ENCODE assay signal across 25 cellular contexts in the genomic region with DNA sequence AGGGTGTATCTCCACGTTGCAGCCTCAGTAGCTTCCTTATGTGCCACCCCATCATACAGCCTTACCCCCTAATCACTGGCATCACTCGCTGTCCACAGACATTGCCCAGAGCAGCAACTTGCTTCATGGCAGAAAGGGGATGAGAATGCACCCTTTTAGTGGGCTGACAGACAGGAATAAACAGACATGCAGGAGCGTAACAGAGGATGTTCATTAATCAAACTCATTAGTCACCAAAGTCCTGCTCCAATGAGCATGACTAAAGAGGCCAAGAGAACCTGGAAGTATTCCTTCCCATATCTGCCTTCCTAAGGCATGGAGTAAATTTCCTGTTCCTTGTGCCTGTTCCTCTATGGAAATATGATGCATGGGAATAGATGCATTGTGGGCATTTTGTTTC.
DNase-seq lines count a peak whose midpoint lies in the region; ATAC-seq, FAIRE-seq and TF ChIP-seq lines count a peak whose summit lies in the region.
"Had no signal": no experiment of that assay in that cellular context is flagged by ENCODE, and none has a peak within 500 bp of the region (broad histone marks: within the 10 kb centered on the region; RNA-seq: fewer than 3 reads in every experiment).

No MANE protein-coding gene starts in this region.

- H3K4me1 ChIP-seq in spleen: no peaks in the 10 kb centered on the region
- H3K4me1 ChIP-seq: A549 had no signal

- TF ChIP-seq CTCF in bronchial epithelial cell (IDR thresholded peaks at IDR 0.05; ENCODE audit: insufficient read depth, low read length, severe bottlenecking) (no peak), glutamatergic neuron (IDR thresholded peaks at IDR 0.05; ENCODE audit: partially characterized antibody, unreplicated experiment) (no peak), spleen (IDR thresholded peaks at IDR 0.05 in 8 of 11, conservative IDR thresholded peaks at IDR 0.05 in 3 of 11) (no peak)

- H3K36me3 ChIP-seq in bronchial epithelial cell (ENCODE audit: control insufficient read depth, insufficient read depth, low read length): no peaks in the 10 kb centered on the region
- H3K36me3 ChIP-seq in spleen: no peaks in the 10 kb centered on the region
- H3K36me3 ChIP-seq: pancreas, right atrium auricular region had no signal

- H3K36me3 Mint-ChIP-seq in glutamatergic neuron (ENCODE audit: unreplicated experiment): peaks cover 4% of the 10 kb centered on the region
- H3K36me3 Mint-ChIP-seq in activated T-helper 2 cell treated with anti-CD3 and anti-CD28 coated beads, Interferon-gamma antibody, Interleukin-2, Interleukin-4, amounts not matched to agents 10 μg/mL and 5 μg/mL and 100 μg/mL, durations not matched to agents 14 hours and 24 hours and 36 hours (ENCODE audit: low read depth): no peaks in the 10 kb centered on the region
- no peaks in the 10 kb centered on the region for H3K36me3 Mint-ChIP-seq in activated naive CD4-positive, alpha-beta T cell treated with anti-CD3 and anti-CD28 coated beads, Interleukin-2, amount 50 U/mL, for 72 hours
- H3K36me3 Mint-ChIP-seq: natural killer cell treated with Interleukin-12 subunit alpha and Interleukin-12 subunit beta and Interleukin-15 and Interleukin-18, amount 100 ng/mL, for 72 hours; stimulated activated effector memory CD8-positive, alpha-beta T cell treated with anti-CD3 and anti-CD28 coated beads, Interleukin-12 subunit alpha, Interleukin-12 subunit beta, amount 100 ng/mL, for 72 hours had no signal

- in situ Hi-C loops in KBM-7 (cut with MboI; ENCODE audit: low pct_unique_long_range_greater_than_20kb, low sequenced_read_pairs): no loop called here

- no peak for TF ChIP-seq POLR2A in spleen (IDR thresholded peaks at IDR 0.05)

- no peak for ATAC-seq in activated naive CD4-positive, alpha-beta T cell treated with anti-CD3 and anti-CD28 coated beads, Interleukin-2, amount 50 U/mL, for 72 hours
- ATAC-seq: A549; activated CD8-positive, alpha-beta T cell treated with anti-CD3 and anti-CD28 coated beads for 36 hours; HepG2; left ventricle myocardium superior; natural killer cell treated with Interleukin-12 subunit alpha and Interleukin-12 subunit beta and Interleukin-15 and Interleukin-18, amount 100 ng/mL, for 72 hours; pancreas; stimulated activated effector memory CD8-positive, alpha-beta T cell treated with anti-CD3 and anti-CD28 coated beads, Interleukin-12 subunit alpha, Interleukin-12 subunit beta, amount 100 ng/mL, for 72 hours had no signal

- H3K27ac ChIP-seq in spleen: no peak overlapping the region
- H3K27ac ChIP-seq: GM23248, pancreas, right atrium auricular region had no signal

- H3K27me3 ChIP-seq in bronchial epithelial cell (ENCODE audit: control insufficient read depth, insufficient read depth, low read length): no peaks in the 10 kb centered on the region
- H3K27me3 ChIP-seq in spleen (replicated peaks in 1 of 7): no peaks in the 10 kb centered on the region
- H3K27me3 ChIP-seq: pancreas, right atrium auricular region had no signal

- H3K27ac Mint-ChIP-seq in glutamatergic neuron (ENCODE audit: unreplicated experiment): peak overlapping the region; percentile 82
- H3K27ac Mint-ChIP-seq in activated T-helper 2 cell treated with anti-CD3 and anti-CD28 coated beads, Interferon-gamma antibody, Interleukin-2, Interleukin-4, amounts not matched to agents 10 μg/mL and 5 μg/mL and 100 μg/mL, durations not matched to agents 14 hours and 24 hours and 36 hours: no peak overlapping the region
- no peak overlapping the region for H3K27ac Mint-ChIP-seq in activated naive CD4-positive, alpha-beta T cell treated with anti-CD3 and anti-CD28 coated beads, Interleukin-2, amount 50 U/mL, for 72 hours
- H3K27ac Mint-ChIP-seq: activated CD8-positive, alpha-beta T cell treated with anti-CD3 and anti-CD28 coated beads for 36 hours; endodermal cell; natural killer cell treated with Interleukin-12 subunit alpha and Interleukin-12 subunit beta and Interleukin-15 and Interleukin-18, amount 100 ng/mL, for 72 hours; stimulated activated effector memory CD8-positive, alpha-beta T cell treated with anti-CD3 and anti-CD28 coated beads, Interleukin-12 subunit alpha, Interleukin-12 subunit beta, amount 100 ng/mL, for 72 hours had no signal

- no peak for FAIRE-seq in bronchial epithelial cell (lab: Jason Lieb, UNC)
- FAIRE-seq: A549, GM18507, HepG2, pancreas had no signal

- H3K4me1 Mint-ChIP-seq in glutamatergic neuron (ENCODE audit: low read depth, unreplicated experiment): peaks cover 46% of the 10 kb centered on the region
- H3K4me1 Mint-ChIP-seq in activated T-helper 2 cell treated with anti-CD3 and anti-CD28 coated beads, Interferon-gamma antibody, Interleukin-2, Interleukin-4, amounts not matched to agents 10 μg/mL and 5 μg/mL and 100 μg/mL, durations not matched to agents 14 hours and 24 hours and 36 hours (ENCODE audit: low read depth): peaks cover 1% of the 10 kb centered on the region
- H3K4me1 Mint-ChIP-seq: endodermal cell had no signal

- no peak overlapping the region for H3K4me3 ChIP-seq in bronchial epithelial cell (ENCODE audit: low read depth, low read length)
- H3K4me3 ChIP-seq in spleen: no peak overlapping the region
- H3K4me3 ChIP-seq: A549, GM23248, pancreas, right atrium auricular region had no signal

- no peaks in the 10 kb centered on the region for H3K9me3 ChIP-seq in spleen
- H3K9me3 ChIP-seq: pancreas, right atrium auricular region had no signal

- 80 to 93% (median 84%) methylated on average over 3 of the region's 3 CpGs for WGBS in spleen, 5 donors

- H3K27me3 Mint-ChIP-seq in glutamatergic neuron (ENCODE audit: unreplicated experiment): peaks cover 17% of the 10 kb centered on the region
- H3K27me3 Mint-ChIP-seq in activated T-helper 2 cell treated with anti-CD3 and anti-CD28 coated beads, Interferon-gamma antibody, Interleukin-2, Interleukin-4, amounts not matched to agents 10 μg/mL and 5 μg/mL and 100 μg/mL, durations not matched to agents 14 hours and 24 hours and 36 hours (ENCODE audit: low read depth): peaks cover 23% of the 10 kb centered on the region

- no peak overlapping the region for H3K4me3 Mint-ChIP-seq in glutamatergic neuron (ENCODE audit: unreplicated experiment)
- H3K4me3 Mint-ChIP-seq in activated T-helper 2 cell treated with anti-CD3 and anti-CD28 coated beads, Interferon-gamma antibody, Interleukin-2, Interleukin-4, amounts not matched to agents 10 μg/mL and 5 μg/mL and 100 μg/mL, durations not matched to agents 14 hours and 24 hours and 36 hours (ENCODE audit: low read depth): no peak overlapping the region
- H3K4me3 Mint-ChIP-seq: activated CD8-positive, alpha-beta T cell treated with anti-CD3 and anti-CD28 coated beads for 36 hours; endodermal cell; natural killer cell treated with Interleukin-12 subunit alpha and Interleukin-12 subunit beta and Interleukin-15 and Interleukin-18, amount 100 ng/mL, for 72 hours; stimulated activated effector memory CD8-positive, alpha-beta T cell treated with anti-CD3 and anti-CD28 coated beads, Interleukin-12 subunit alpha, Interleukin-12 subunit beta, amount 100 ng/mL, for 72 hours had no signal

- peak; percentile 22 for DNase-seq in Daoy (ENCODE audit: low read depth)
- DNase-seq in NCI-H69 (lab: John Stamatoyannopoulos, UW): peak; percentile 18
- peak; percentile 76 for DNase-seq in bronchial epithelial cell (ENCODE audit: low read depth)
- DNase-seq in glutamatergic neuron: no peak
- no peak for DNase-seq in spleen
- no peak for DNase-seq in KBM-7
- no peak for DNase-seq in activated T-helper 2 cell treated with anti-CD3 and anti-CD28 coated beads, Interferon-gamma antibody, Interleukin-2, Interleukin-4, amounts not matched to agents 10 μg/mL and 5 μg/mL and 100 μg/mL, durations not matched to agents 14 hours and 24 hours and 36 hours (ENCODE audit: low spot score)
- no peak for DNase-seq in activated naive CD4-positive, alpha-beta T cell treated with anti-CD3 and anti-CD28 coated beads, Interleukin-2, amount 50 U/mL, for 72 hours (ENCODE audit: low spot score in 2 of 2)
- DNase-seq: activated CD4-positive, alpha-beta T cell treated with anti-CD3 and anti-CD28 coated beads for 1 hour; activated CD8-positive, alpha-beta T cell treated with anti-CD3 and anti-CD28 coated beads for 36 hours; amygdala; endodermal cell; GM23248; left ventricle myocardium superior; NCI-H1105 treated with DMSO at 0.1 percent for 48 hours; NCI-H2081; NCI-H226; pancreas; stimulated activated CD4-positive, alpha-beta T cell treated with anti-CD3 and anti-CD28 coated beads, Interleukin-2, amount 100 ng/mL, for 48 hours had no signal

- H3K9me3 Mint-ChIP-seq in glutamatergic neuron (ENCODE audit: unreplicated experiment): peaks cover 18% of the 10 kb centered on the region
- no peaks in the 10 kb centered on the region for H3K9me3 Mint-ChIP-seq in activated T-helper 2 cell treated with anti-CD3 and anti-CD28 coated beads, Interferon-gamma antibody, Interleukin-2, Interleukin-4, amounts not matched to agents 10 μg/mL and 5 μg/mL and 100 μg/mL, durations not matched to agents 14 hours and 24 hours and 36 hours
- H3K9me3 Mint-ChIP-seq in activated naive CD4-positive, alpha-beta T cell treated with anti-CD3 and anti-CD28 coated beads, Interleukin-2, amount 50 U/mL, for 72 hours: peaks cover 0 to 5% of the 10 kb centered on the region in 2 donors
- H3K9me3 Mint-ChIP-seq: activated CD8-positive, alpha-beta T cell treated with anti-CD3 and anti-CD28 coated beads for 36 hours; natural killer cell treated with Interleukin-12 subunit alpha and Interleukin-12 subunit beta and Interleukin-15 and Interleukin-18, amount 100 ng/mL, for 72 hours; stimulated activated effector memory CD8-positive, alpha-beta T cell treated with anti-CD3 and anti-CD28 coated beads, Interleukin-12 subunit alpha, Interleukin-12 subunit beta, amount 100 ng/mL, for 72 hours had no signal

- intact Hi-C loops in spleen (cut with DNase I; ENCODE audit: low total_unique reads): no loop called here
- intact Hi-C loops in activated T-helper 2 cell treated with anti-CD3 and anti-CD28 coated beads, Interferon-gamma antibody, Interleukin-2, Interleukin-4, amounts not matched to agents 10 μg/mL and 5 μg/mL and 100 μg/mL, durations not matched to agents 14 hours and 24 hours and 36 hours (cut with micrococcal nuclease): no loop called here

Comparison
In these comparisons a context has a peak if more than half of its experiments do, and no peak if none do; other contexts are left out.
1. DNase-seq: peak in Daoy (single experiment), NCI-H69 (single experiment) and bronchial epithelial cell (single experiment); none in glutamatergic neuron (single experiment), spleen (single experiment), KBM-7 (single experiment), activated T-helper 2 cell treated with anti-CD3 and anti-CD28 coated beads, Interferon-gamma antibody, Interleukin-2, Interleukin-4, amounts not matched to agents 10 μg/mL and 5 μg/mL and 100 μg/mL, durations not matched to agents 14 hours and 24 hours and 36 hours (single experiment) and activated naive CD4-positive, alpha-beta T cell treated with anti-CD3 and anti-CD28 coated beads, Interleukin-2, amount 50 U/mL, for 72 hours (0 of 2).